1 cellular context compared by ENCODE assay signal in genomic region chr14:98227000-98227726, GRCh38.
TF ChIP-seq lines count a peak whose summit lies in the region.

No MANE protein-coding gene starts in this region.

TF ChIP-seq in GM12878, 131 proteins besides CTCF, POLR2A, EP300 and RAD21 (continued from another document and continues in another):
- TF ChIP-seq PRDM15 (CRISPR knock-in tag; IDR thresholded peaks at IDR 0.05) (no peak), HSF1 (IDR thresholded peaks at IDR 0.05; ENCODE audit: low read depth, low read length) (no peak), FOXM1 (IDR thresholded peaks at IDR 0.05; ENCODE audit: low read depth, low read length) (0 out of 2 replicates have a peak, but pooled peaks have one; percentile 83), ETV6 (conservative IDR thresholded peaks at IDR 0.05 in 1 of 2, IDR thresholded peaks at IDR 0.05 in 1 of 2; ENCODE audit: borderline replicate concordance in 1 of 2, low read depth in 1 of 2) (peak in 1 of 2 experiments; percentile 50; a peak in 1 of 4 replicates), GABPA (IDR thresholded peaks at IDR 0.05; ENCODE audit: low read depth) (no peak), BCL3 (IDR thresholded peaks at IDR 0.05; ENCODE audit: borderline replicate concordance, insufficient read depth, low read depth, low read length, poor library complexity, severe bottlenecking) (peak; percentile 81), NKRF (conservative IDR thresholded peaks at IDR 0.05) (no peak), MYB (IDR thresholded peaks at IDR 0.05; ENCODE audit: borderline replicate concordance, low read depth, low read length) (no peak), TARDBP (IDR thresholded peaks at IDR 0.05; ENCODE audit: borderline replicate concordance) (no peak), WRNIP1 (IDR thresholded peaks at IDR 0.05; ENCODE audit: borderline replicate concordance, low read depth, low read length) (no peak), NFYA (IDR thresholded peaks at IDR 0.05; ENCODE audit: borderline replicate concordance, low read depth, low read length) (no peak), NFIC (IDR thresholded peaks at IDR 0.05; ENCODE audit: low read depth, low read length) (peak; percentile 57; the same call in 1 of the 2 replicates), ATF7 (IDR thresholded peaks at IDR 0.05; ENCODE audit: low read depth) (peak; percentile 55; the same call in 1 of the 2 replicates), MAX (IDR thresholded peaks at IDR 0.05; ENCODE audit: low read depth, low read length) (no peak), BCLAF1 (IDR thresholded peaks at IDR 0.05) (no peak), ZNF622 (IDR thresholded peaks at IDR 0.05) (no peak), RBBP5 (conservative IDR thresholded peaks at IDR 0.05) (no peak), IKZF2 (IDR thresholded peaks at IDR 0.05) (peak; percentile 48 to 69; a peak in 3 of 4 replicates), BMI1 (IDR thresholded peaks at IDR 0.05; ENCODE audit: borderline replicate concordance) (no peak), BCL11A (IDR thresholded peaks at IDR 0.05; ENCODE audit: low read depth, low read length) (no peak), PAX5 (IDR thresholded peaks at IDR 0.05; ENCODE audit: borderline replicate concordance, low read depth, low read length) (peak; percentile 12; the same call in 1 of the 2 replicates), EGR1 (IDR thresholded peaks at IDR 0.05; ENCODE audit: borderline replicate concordance in 1 of 2, low read depth in 2 of 2, low read length in 2 of 2) (peak in 1 of 2 experiments; percentile 64; a peak in 1 of 3 replicates), RCOR1 (conservative IDR thresholded peaks at IDR 0.05; ENCODE audit: low read depth, low read length) (no peak), NBN (IDR thresholded peaks at IDR 0.05) (peak; percentile 62; the same call in 1 of the 2 replicates), CBFB (IDR thresholded peaks at IDR 0.05; ENCODE audit: low read depth) (no peak), STAT1 (conservative IDR thresholded peaks at IDR 0.05) (no peak), SMC3 (IDR thresholded peaks at IDR 0.05; ENCODE audit: borderline replicate concordance, low read length) (no peak), MYC (IDR thresholded peaks at IDR 0.05; ENCODE audit: insufficient read depth, insufficient read length, insufficient replicate concordance, low read length, severe bottlenecking) (no peak), IRF3 (IDR thresholded peaks at IDR 0.05) (no peak), RUNX3 (IDR thresholded peaks at IDR 0.05; ENCODE audit: low read length) (peak; percentile 59; the same call in 1 of the 2 replicates), PBX3 (IDR thresholded peaks at IDR 0.05; ENCODE audit: insufficient replicate concordance, low read depth, low read length) (no peak), RELB (IDR thresholded peaks at IDR 0.05; ENCODE audit: low read depth) (peak; percentile 33; the same call in 1 of the 2 replicates), YY1 (IDR thresholded peaks at IDR 0.05; ENCODE audit: low read depth, low read length) (no peak), POLR2AphosphoS5 (IDR thresholded peaks at IDR 0.05; ENCODE audit: low read length) (no peak), EED (IDR thresholded peaks at IDR 0.05; ENCODE audit: low read depth) (peak; percentile 93), ZNF687 (IDR thresholded peaks at IDR 0.05) (peak; percentile 98), HCFC1 (IDR thresholded peaks at IDR 0.05; ENCODE audit: low read length) (no peak), CEBPB (IDR thresholded peaks at IDR 0.05; ENCODE audit: borderline replicate concordance in 1 of 2, low read depth in 2 of 2, low read length in 2 of 2) (no peak), PML (IDR thresholded peaks at IDR 0.05; ENCODE audit: low read length) (no peak; the same call in 1 of the 2 replicates), CHD2 (IDR thresholded peaks at IDR 0.05; ENCODE audit: borderline replicate concordance, low read depth, low read length) (no peak), IKZF1 (conservative IDR thresholded peaks at IDR 0.05) (peak; percentile 77)
